Comparison of ENCODE assay signal across 15 cellular contexts in the genomic region with DNA sequence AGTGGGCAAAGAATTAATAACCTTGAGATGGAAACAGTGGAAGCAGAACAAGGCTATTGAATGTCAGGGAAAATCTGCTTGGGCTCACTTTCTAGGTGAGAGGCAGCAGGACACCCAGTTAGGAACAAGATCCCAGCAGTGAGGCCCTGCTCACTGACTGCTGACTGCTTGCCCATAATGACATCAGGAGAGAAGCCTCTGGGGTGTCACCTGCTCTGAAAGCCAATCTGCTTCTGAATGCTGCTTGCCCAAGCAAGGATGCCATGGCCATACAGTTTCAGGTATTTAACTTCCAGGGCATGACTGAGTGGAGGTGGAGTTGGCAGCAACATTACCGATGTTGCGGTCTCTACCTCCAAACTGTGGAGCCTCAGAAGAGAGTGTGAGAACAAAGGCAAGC. TPM values are rescaled to one million over a fixed set of nuclear protein-coding genes. Genes with fewer than 3 reads are reported as not detected.
DNase-seq lines count a peak whose midpoint lies in the region; TF ChIP-seq lines count a peak whose summit lies in the region.
"Had no signal": no experiment of that assay in that cellular context is flagged by ENCODE, and none has a peak within 500 bp of the region (broad histone marks: within the 10 kb centered on the region; RNA-seq: fewer than 3 reads in every experiment).

No MANE protein-coding gene starts in this region.

- H3K27me3 ChIP-seq in left ventricle myocardium inferior (ENCODE audit: low read depth): peaks cover 12% of the 10 kb centered on the region
- H3K27me3 ChIP-seq in skeletal muscle tissue (ENCODE audit: control insufficient read depth in 3 of 3, insufficient read depth in 3 of 3, low read length in 3 of 3): no peaks in the 10 kb centered on the region
- H3K27me3 ChIP-seq: SJSA1 had no signal

- intact Hi-C loops in left ventricle myocardium inferior (cut with micrococcal nuclease) (no loop called here), cardiac septum (cut with DNase I) (no loop called here)

- H3K4me1 ChIP-seq in left ventricle myocardium inferior: peaks cover 27% of the 10 kb centered on the region
- H3K4me1 ChIP-seq in skeletal muscle tissue (ENCODE audit: control insufficient read depth in 3 of 3, insufficient read depth in 3 of 3, low read length in 3 of 3): peaks cover 9 to 29% (median 27%) of the 10 kb centered on the region in 3 donors
- H3K4me1 ChIP-seq: HAP-1, SJSA1 had no signal

- H3K9me3 ChIP-seq in left ventricle myocardium inferior (replicated peaks) (no peaks in the 10 kb centered on the region), skeletal muscle tissue (ENCODE audit: control insufficient read depth in 3 of 3, low read length in 3 of 3) (no peaks in the 10 kb centered on the region)
- H3K9me3 ChIP-seq: HAP-1, SJSA1 had no signal

- H3K9ac ChIP-seq in skeletal muscle tissue (ENCODE audit: low read depth in 1 of 3, low read length in 3 of 3): peak overlapping the region in 2 of 3 donors; percentile 33 to 45

- DNase-seq in left ventricle myocardium inferior: no peak
- no peak for DNase-seq in cardiac septum (ENCODE audit: low spot score)
- DNase-seq in NCI-H2107 (lab: John Stamatoyannopoulos, UW): peak; percentile 41
- DNase-seq in left kidney (ENCODE audit: low read depth, low spot score): peak; percentile 24
- no peak for DNase-seq in HK-2 (ENCODE audit: unreplicated experiment)
- DNase-seq in DMS153 (lab: John Stamatoyannopoulos, UW): no peak
- no peak for DNase-seq in activated gamma-delta T cell treated with Interleukin-2 at 50 U/mL for 16 hours
- DNase-seq: GF-D8, MM.1S, NCI-H1092 treated with DMSO at 0.1 percent for 48 hours, NCI-H524, PC-9 had no signal

- no peak overlapping the region for H3K4me3 ChIP-seq in left ventricle myocardium inferior
- no peak overlapping the region for H3K4me3 ChIP-seq in skeletal muscle tissue (ENCODE audit: low read length in 3 of 3)
- H3K4me3 ChIP-seq: HAP-1, PC-9, SJSA1 had no signal

- no peaks in the 10 kb centered on the region for H3K36me3 ChIP-seq in left ventricle myocardium inferior
- no peaks in the 10 kb centered on the region for H3K36me3 ChIP-seq in skeletal muscle tissue (ENCODE audit: control insufficient read depth in 3 of 3, insufficient read depth in 3 of 3, low read length in 3 of 3)
- H3K36me3 ChIP-seq: HAP-1, SJSA1 had no signal

- no peak for TF ChIP-seq CTCF in left ventricle myocardium inferior (IDR thresholded peaks at IDR 0.05; ENCODE audit: borderline replicate concordance)

- H3K27ac ChIP-seq in left ventricle myocardium inferior (replicated peaks) (peak overlapping the region; percentile 83), skeletal muscle tissue (ENCODE audit: low read depth, low read length) (peak overlapping the region; percentile 91)
- H3K27ac ChIP-seq: PC-9, SJSA1 had no signal

RNA-seq across cellular contexts. Expression of gene WAPL, which starts 11.7 kb away (rescaled TPM):
- 21.9 TPM for total RNA-seq in left ventricle myocardium inferior
- 24.0 TPM for total RNA-seq in cardiac septum
- total RNA-seq in skeletal muscle tissue: 45.4 TPM

Comparison
In these comparisons a context has a peak if more than half of its experiments do, and no peak if none do; other contexts are left out.
1. DNase-seq: peak in NCI-H2107 (single experiment) and left kidney (single experiment); none in left ventricle myocardium inferior (single experiment), cardiac septum (single experiment), HK-2 (single experiment), DMS153 (single experiment) and activated gamma-delta T cell treated with Interleukin-2 at 50 U/mL for 16 hours (single experiment).